Comparison of ENCODE assay signal across 8 cellular contexts in the genomic region with DNA sequence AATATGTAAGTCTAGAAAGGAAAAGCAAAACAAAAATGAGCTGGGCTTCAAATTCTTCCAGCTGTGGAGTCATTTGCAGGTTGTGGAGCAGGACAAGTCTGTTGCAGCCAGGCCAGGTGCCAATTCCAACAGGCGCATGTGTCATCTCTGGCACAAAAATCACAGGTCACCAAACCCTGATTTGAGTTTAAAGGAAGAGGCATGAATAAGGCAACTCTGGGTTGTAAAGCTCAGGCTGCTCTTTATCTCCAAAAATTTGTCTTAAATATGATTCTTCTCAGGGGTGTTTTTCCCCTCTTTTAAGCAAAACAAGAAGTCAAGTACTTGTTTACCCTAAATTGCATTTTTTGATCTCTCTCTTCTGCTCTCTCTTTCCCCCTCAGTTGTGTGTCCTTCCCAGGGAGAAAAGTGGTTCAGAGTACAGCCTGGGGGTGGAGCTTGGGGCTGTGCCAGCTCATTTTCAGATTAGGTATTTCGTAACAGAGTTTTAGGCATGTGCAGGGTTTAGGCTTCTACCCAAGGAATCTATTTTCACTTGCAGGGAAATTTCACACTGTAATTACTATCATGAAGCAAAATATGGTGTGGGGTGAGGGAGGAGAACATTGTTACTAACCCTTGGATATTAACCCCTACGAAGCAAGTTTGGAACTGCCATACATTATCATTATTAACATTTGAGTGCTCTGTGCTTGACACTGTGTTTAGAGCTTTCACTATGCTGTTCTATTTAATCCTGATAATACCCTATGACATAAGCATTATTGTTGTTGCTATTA. TPM values are rescaled to one million over a fixed set of nuclear protein-coding genes. Genes with fewer than 3 reads are reported as not detected.
DNase-seq lines count a peak whose midpoint lies in the region; ATAC-seq, FAIRE-seq and TF ChIP-seq lines count a peak whose summit lies in the region.

No MANE protein-coding gene starts in this region.

- H3K9me3 ChIP-seq in kidney (ENCODE audit: control insufficient read depth in 1 of 2, low read length in 2 of 2) = no peaks in the 10 kb centered on the region

- no peak for TF ChIP-seq CTCF in astrocyte of the spinal cord (IDR thresholded peaks at IDR 0.05; ENCODE audit: low read depth, low read length)
- TF ChIP-seq CTCF in kidney (IDR thresholded peaks at IDR 0.05; ENCODE audit: borderline replicate concordance, extremely low read depth, insufficient read depth) = no peak

- ATAC-seq in SK-N-SH treated with all-trans-retinoic acid at 6 μM for 48 hours (peak; percentile 88), HG02840 (IDR thresholded peaks at IDR 0.05; ENCODE audit: low FRiP score, unreplicated experiment) (no peak), GM21515 (IDR thresholded peaks at IDR 0.05; ENCODE audit: unreplicated experiment) (no peak)

- peak; percentile 81 for FAIRE-seq in kidney (lab: Jason Lieb, UNC)

- DNase-seq in EH (ENCODE audit: low read depth) = peak; percentile 84
- DNase-seq in NAMALWA (ENCODE audit: low spot score) = peak; percentile 77
- peak; percentile 64 for DNase-seq in astrocyte of the spinal cord (ENCODE audit: low read depth, low spot score)
- peak; percentile 89 for DNase-seq in kidney
- DNase-seq in stimulated activated CD4-positive, alpha-beta T cell treated with anti-CD3 and anti-CD28 coated beads, Interleukin-4, amount 100 ng/mL, for 1 hour = peak; percentile 72

- no peaks in the 10 kb centered on the region for H3K36me3 ChIP-seq in kidney (ENCODE audit: control insufficient read depth in 1 of 2, insufficient read depth in 2 of 2, low read length in 2 of 2)

- peak overlapping the region; percentile 7 to 67 for H3K27ac ChIP-seq in kidney (ENCODE audit: low read depth in 2 of 2, low read length in 2 of 2)

- H3K4me3 ChIP-seq in astrocyte of the spinal cord (ENCODE audit: low read depth, low read length) (no peak overlapping the region), kidney (ENCODE audit: low read length in 2 of 2) (peak overlapping the region; percentile 13 to 40)

- H3K9ac ChIP-seq in kidney (ENCODE audit: low read length in 2 of 2) = peak overlapping the region in 1 of 2 donors; percentile 35

- in situ Hi-C loops in astrocyte of the spinal cord (cut with HindIII; ENCODE audit: low sequenced_read_pairs) = no loop called here

- peaks cover 10 to 12% of the 10 kb centered on the region in 2 donors for H3K4me1 ChIP-seq in kidney (ENCODE audit: control insufficient read depth in 1 of 2, insufficient read depth in 1 of 2, low read depth in 1 of 2, low read length in 2 of 2)

- intact Hi-C loops in kidney (cut with DNase I) = no loop called here

TF ChIP-seq in SK-N-SH treated with all-trans-retinoic acid at 6 μM for 48 hours, 23 proteins besides CTCF, POLR2A, EP300 and RAD21:
- TF ChIP-seq TOX (CRISPR knock-in tag; IDR thresholded peaks at IDR 0.05; ENCODE audit: borderline replicate concordance) (no peak), ZFP30 (CRISPR knock-in tag; IDR thresholded peaks at IDR 0.05) (no peak), GLIS3 (CRISPR knock-in tag; IDR thresholded peaks at IDR 0.05) (no peak), ZNF70 (CRISPR knock-in tag; IDR thresholded peaks at IDR 0.05) (no peak), ZNF565 (CRISPR knock-in tag; conservative IDR thresholded peaks at IDR 0.05; ENCODE audit: low read depth) (no peak), PATZ1 (CRISPR knock-in tag; IDR thresholded peaks at IDR 0.05; ENCODE audit: borderline replicate concordance) (no peak), ZNF8 (CRISPR knock-in tag; IDR thresholded peaks at IDR 0.05) (no peak), TSHZ2 (CRISPR knock-in tag; IDR thresholded peaks at IDR 0.05) (no peak), ZFP3 (CRISPR knock-in tag; IDR thresholded peaks at IDR 0.05) (no peak)

RNA-seq across cellular contexts. Expression of gene NCOA3, which starts 8.3 kb away (rescaled TPM):
- total RNA-seq in kidney = 38.8 TPM
- 4.9 TPM for polyA plus RNA-seq in kidney (ENCODE audit: insufficient read depth, low read depth, low replicate concordance)
